Comparison of ENCODE assay signal across 7 cellular contexts in the genomic region with DNA sequence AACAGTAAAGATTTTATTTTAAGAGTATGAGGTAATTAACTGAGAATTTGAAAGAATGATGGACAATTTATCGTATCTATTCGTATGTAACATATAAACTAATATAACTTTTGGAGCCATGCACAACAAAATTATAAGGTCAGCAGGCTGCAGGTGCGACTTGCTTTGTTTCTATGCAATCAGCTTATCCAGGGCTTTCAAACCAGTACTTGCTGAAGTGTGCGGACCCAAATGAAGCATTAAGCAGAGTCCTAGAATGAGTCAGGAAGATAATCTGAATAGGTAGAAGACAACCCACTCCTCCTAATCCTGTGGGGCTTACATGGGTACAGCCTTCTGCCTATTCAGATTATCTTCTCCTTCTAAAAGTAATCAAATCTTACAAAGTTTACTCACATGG. TPM values are rescaled to one million over a fixed set of nuclear protein-coding genes. Genes with fewer than 3 reads are reported as not detected.
DNase-seq lines count a peak whose midpoint lies in the region; ATAC-seq and TF ChIP-seq lines count a peak whose summit lies in the region.

No MANE protein-coding gene starts in this region.

- no peak for TF ChIP-seq RAD21 in neural cell (conservative IDR thresholded peaks at IDR 0.05)

- BruUV-seq in mammary epithelial cell (replicated peaks; lab: Mats Ljungman, UMichigan) = no TSS peak

- H3K27me3 ChIP-seq in mammary epithelial cell (ENCODE audit: insufficient read depth, low read length) (no peaks in the 10 kb centered on the region), neural cell (ENCODE audit: insufficient read depth, low read depth, low read length) (no peaks in the 10 kb centered on the region)

- dilution Hi-C loops in mammary epithelial cell (cut with HindIII; ENCODE audit: low sequenced_read_pairs) = no loop called here

- 95% methylated on average over 4 of the region's 4 CpGs for WGBS in mammary epithelial cell (ENCODE audit: low coverage, missing lambda C conversion rate)

- H3K9ac ChIP-seq in mammary epithelial cell (ENCODE audit: insufficient read depth, low read length) (no peak overlapping the region), neural cell (ENCODE audit: low read length) (peak overlapping the region; percentile 94)

- peaks cover 21% of the 10 kb centered on the region for H3K4me1 ChIP-seq in mammary epithelial cell (ENCODE audit: insufficient read depth, low read length)

- H3K9me3 ChIP-seq in mammary epithelial cell (replicated peaks; ENCODE audit: insufficient read depth, low read length) = no peaks in the 10 kb centered on the region
- H3K9me3 ChIP-seq in neural cell (ENCODE audit: low read length) = no peaks in the 10 kb centered on the region

- H3K36me3 ChIP-seq in mammary epithelial cell (ENCODE audit: insufficient read depth, low read length) (no peaks in the 10 kb centered on the region), neural cell (ENCODE audit: insufficient read depth, low read length) (no peaks in the 10 kb centered on the region)

- CTCF ChIA-PET in mammary epithelial cell (lab: Charles Lee; ENCODE audit: low non-redundant PET) = no interaction called here

- no peak for ATAC-seq in GM19035 (IDR thresholded peaks at IDR 0.05; ENCODE audit: unreplicated experiment)

- H3K79me2 ChIP-seq in mammary epithelial cell (ENCODE audit: insufficient read depth, low read length) (peaks cover 69% of the 10 kb centered on the region), neural cell (replicated peaks; ENCODE audit: insufficient read depth, low read length) (peaks cover 58% of the 10 kb centered on the region)

- H3K4me3 ChIP-seq in GM12864 (ENCODE audit: low read depth, low read length) (peak overlapping the region; percentile 70), mammary epithelial cell (replicated peaks in 1 of 3; ENCODE audit: insufficient read depth in 1 of 3, low read depth in 2 of 3, low read length in 3 of 3) (peak overlapping the region in 2 of 3 experiments; percentile 66 to 86), neural cell (ENCODE audit: low read length) (peak overlapping the region; percentile 91)

- in situ Hi-C loops in mammary epithelial cell (cut with MboI; ENCODE audit: low sequenced_read_pairs in 2 of 2) = no loop called here

- no peaks in the 10 kb centered on the region for H3K9me2 ChIP-seq in neural cell (ENCODE audit: insufficient read depth, low read length)

- H3K4me2 ChIP-seq in mammary epithelial cell (ENCODE audit: insufficient read depth, low read depth, low read length) (peak overlapping the region; percentile 87), neural cell (ENCODE audit: low read length) (peak overlapping the region; percentile 91)

- H3F3A ChIP-seq in neural cell (ENCODE audit: insufficient read depth, low read length, poor library complexity, severe bottlenecking) = peaks cover 8% of the 10 kb centered on the region

- no peaks in the 10 kb centered on the region for H4K20me1 ChIP-seq in mammary epithelial cell (ENCODE audit: insufficient read depth, low read length)
- peaks cover 6% of the 10 kb centered on the region for H4K20me1 ChIP-seq in neural cell (ENCODE audit: insufficient read depth)

- DNase-seq in GM12864 (ENCODE audit: low read depth) (no peak), NCI-H82 treated with DMSO at 0.1 percent for 48 hours (lab: John Stamatoyannopoulos, UW; ENCODE audit: unreplicated experiment) (peak; percentile 51), mammary epithelial cell (no peak), SW 1271 (lab: John Stamatoyannopoulos, UW) (no peak), A172 (ENCODE audit: low spot score) (no peak)

- H3K27ac ChIP-seq in mammary epithelial cell (ENCODE audit: insufficient read depth, low read depth, low read length) (peak overlapping the region; percentile 50), neural cell (ENCODE audit: low read length) (no peak overlapping the region)

- H2AFZ ChIP-seq in mammary epithelial cell (ENCODE audit: low read depth, low read length) (no peak overlapping the region), neural cell (ENCODE audit: low read depth, low read length) (no peak overlapping the region)

- no peak for TF ChIP-seq EP300 in neural cell (conservative IDR thresholded peaks at IDR 0.05; ENCODE audit: poor library complexity, severe bottlenecking)

- TF ChIP-seq CTCF in GM12864 (IDR thresholded peaks at IDR 0.05; ENCODE audit: low read depth, low read length, missing control alignments) = no peak
- TF ChIP-seq CTCF in mammary epithelial cell (conservative IDR thresholded peaks at IDR 0.05 in 1 of 2, IDR thresholded peaks at IDR 0.05 in 1 of 2; ENCODE audit: extremely low read depth in 1 of 2, insufficient read depth in 1 of 2, low read depth in 1 of 2, low read length in 2 of 2) = no peak
- no peak for TF ChIP-seq CTCF in neural cell (IDR thresholded peaks at IDR 0.05; ENCODE audit: poor library complexity, severe bottlenecking)

- intact Hi-C loops in mammary epithelial cell (cut with micrococcal nuclease) = no loop called here

TF ChIP-seq in neural cell, 6 proteins besides CTCF, POLR2A, EP300 and RAD21:
- no peak for TF ChIP-seq EZH2 (IDR thresholded peaks at IDR 0.05; ENCODE audit: borderline replicate concordance, insufficient read depth, low read length, poor library complexity, severe bottlenecking)
- no peak for TF ChIP-seq SMC3 (conservative IDR thresholded peaks at IDR 0.05; ENCODE audit: poor library complexity)
- TF ChIP-seq, protein P1, sequence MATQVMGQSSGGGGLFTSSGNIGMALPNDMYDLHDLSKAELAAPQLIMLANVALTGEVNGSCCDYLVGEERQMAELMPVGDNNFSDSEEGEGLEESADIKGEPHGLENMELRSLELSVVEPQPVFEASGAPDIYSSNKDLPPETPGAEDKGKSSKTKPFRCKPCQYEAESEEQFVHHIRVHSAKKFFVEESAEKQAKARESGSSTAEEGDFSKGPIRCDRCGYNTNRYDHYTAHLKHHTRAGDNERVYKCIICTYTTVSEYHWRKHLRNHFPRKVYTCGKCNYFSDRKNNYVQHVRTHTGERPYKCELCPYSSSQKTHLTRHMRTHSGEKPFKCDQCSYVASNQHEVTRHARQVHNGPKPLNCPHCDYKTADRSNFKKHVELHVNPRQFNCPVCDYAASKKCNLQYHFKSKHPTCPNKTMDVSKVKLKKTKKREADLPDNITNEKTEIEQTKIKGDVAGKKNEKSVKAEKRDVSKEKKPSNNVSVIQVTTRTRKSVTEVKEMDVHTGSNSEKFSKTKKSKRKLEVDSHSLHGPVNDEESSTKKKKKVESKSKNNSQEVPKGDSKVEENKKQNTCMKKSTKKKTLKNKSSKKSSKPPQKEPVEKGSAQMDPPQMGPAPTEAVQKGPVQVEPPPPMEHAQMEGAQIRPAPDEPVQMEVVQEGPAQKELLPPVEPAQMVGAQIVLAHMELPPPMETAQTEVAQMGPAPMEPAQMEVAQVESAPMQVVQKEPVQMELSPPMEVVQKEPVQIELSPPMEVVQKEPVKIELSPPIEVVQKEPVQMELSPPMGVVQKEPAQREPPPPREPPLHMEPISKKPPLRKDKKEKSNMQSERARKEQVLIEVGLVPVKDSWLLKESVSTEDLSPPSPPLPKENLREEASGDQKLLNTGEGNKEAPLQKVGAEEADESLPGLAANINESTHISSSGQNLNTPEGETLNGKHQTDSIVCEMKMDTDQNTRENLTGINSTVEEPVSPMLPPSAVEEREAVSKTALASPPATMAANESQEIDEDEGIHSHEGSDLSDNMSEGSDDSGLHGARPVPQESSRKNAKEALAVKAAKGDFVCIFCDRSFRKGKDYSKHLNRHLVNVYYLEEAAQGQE (IDR thresholded peaks at IDR 0.05; ENCODE audit: borderline replicate concordance) = no peak
- TF ChIP-seq MXI1 (conservative IDR thresholded peaks at IDR 0.05; ENCODE audit: poor library complexity, severe bottlenecking) = no peak
- TF ChIP-seq TAF1 (IDR thresholded peaks at IDR 0.05; ENCODE audit: low read depth) = no peak
- no peak for TF ChIP-seq POLR2AphosphoS5 (IDR thresholded peaks at IDR 0.05)

RNA-seq across cellular contexts. Expression of gene NSD2, which starts 2.1 kb away (rescaled TPM):
- total RNA-seq in mammary epithelial cell = 10 to 100 TPM; 23.2 to 68.8 TPM
- 26.2 TPM for polyA plus RNA-seq in mammary epithelial cell
- 134 TPM for polyA minus RNA-seq in mammary epithelial cell
- 51.6 and 52.3 TPM in 2 replicates for polyA plus RNA-seq in neural cell
- polyA minus RNA-seq in neural cell = 172 and 186 TPM in 2 replicates
- 63.5 and 70.0 TPM in 2 replicates for total RNA-seq in A172 (2014; rRNA removed; shearing (Covaris generic))

RNA-seq across cellular contexts. Expression of gene LETM1, which starts 17.3 kb away (rescaled TPM):
- total RNA-seq in mammary epithelial cell = 10 to 100 TPM; 71.2 to 79.6 TPM
- 31.8 TPM for polyA plus RNA-seq in mammary epithelial cell
- polyA minus RNA-seq in mammary epithelial cell = 71.2 TPM
- polyA plus RNA-seq in neural cell = 38.9 and 41.7 TPM in 2 replicates
- polyA minus RNA-seq in neural cell = 72.2 and 80.6 TPM in 2 replicates
- total RNA-seq in A172 (2014; rRNA removed; shearing (Covaris generic)) = 48.3 and 55.6 TPM in 2 replicates
